In genomic region chr5:82445729-82446349, GRCh38 we compare ENCODE assay signal across 22 cellular contexts.
DNase-seq lines count a peak whose midpoint lies in the region; ATAC-seq, FAIRE-seq and TF ChIP-seq lines count a peak whose summit lies in the region.
"Had no signal": no experiment of that assay in that cellular context is flagged by ENCODE, and none has a peak within 500 bp of the region (broad histone marks: within the 10 kb centered on the region; RNA-seq: fewer than 3 reads in every experiment).

No MANE protein-coding gene starts in this region.

- no peaks in the 10 kb centered on the region for H3K27me3 ChIP-seq in WERI-Rb-1 (ENCODE audit: insufficient read depth, low read depth, severe bottlenecking)
- H3K27me3 ChIP-seq in K562 (ENCODE audit: control insufficient read depth in 2 of 2, insufficient read depth in 2 of 2, low read length in 2 of 2) = no peaks in the 10 kb centered on the region
- H3K27me3 ChIP-seq in smooth muscle cell (ENCODE audit: low read depth) = no peaks in the 10 kb centered on the region
- H3K27me3 ChIP-seq: BLaER1 treated with 17β-estradiol and CSF1 and Interleukin-3, amounts not matched to agents 10 nM and 100 nM had no signal

- no peaks in the 10 kb centered on the region for H3K9me1 ChIP-seq in K562 (ENCODE audit: control insufficient read depth, insufficient read depth, low read length)

- in situ Hi-C loops in K562 (cut with MboI) = no loop called here

- FAIRE-seq in K562 (lab: Jason Lieb, UNC) = no peak
- FAIRE-seq: GM19239 had no signal

- WGBS in K562 (ENCODE audit: insufficient coverage, low coverage, missing lambda C conversion rate) = 29% methylated on average over 3 of the region's 3 CpGs
- WGBS in smooth muscle cell (ENCODE audit: low lambda C conversion rate) = 20% methylated on average over 3 of the region's 3 CpGs

- H3K9ac ChIP-seq in K562 (ENCODE audit: insufficient read depth in 1 of 2, low read depth in 2 of 2, low read length in 2 of 2) (no peak overlapping the region), smooth muscle cell (ENCODE audit: low read depth) (no peak overlapping the region)
- H3K9ac ChIP-seq: BLaER1 treated with 17β-estradiol and CSF1 and Interleukin-3, amounts not matched to agents 10 nM and 100 nM; GM23248 had no signal

- H3F3A ChIP-seq in smooth muscle cell (ENCODE audit: low read depth) = no peaks in the 10 kb centered on the region

- no peaks in the 10 kb centered on the region; the same call in 2 of the 3 replicates for H3K79me2 ChIP-seq in K562 (ENCODE audit: control insufficient read depth, insufficient read depth, low read length)
- no peaks in the 10 kb centered on the region for H3K79me2 ChIP-seq in smooth muscle cell (ENCODE audit: low read depth)

- intact Hi-C loops in K562 (cut with micrococcal nuclease) = no loop called here
- intact Hi-C loops in mucosa of descending colon (cut with DNase I, micrococcal nuclease) = no loop called here
- intact Hi-C loops in posterior cingulate gyrus (cut with DNase I) = no loop called here

- no peak for TF ChIP-seq POLR2A in K562 (conservative IDR thresholded peaks at IDR 0.05)

- no peak overlapping the region for H3K4me2 ChIP-seq in K562 (ENCODE audit: insufficient read depth, low read length)
- H3K4me2 ChIP-seq in smooth muscle cell = no peak overlapping the region
- H3K4me2 ChIP-seq: BLaER1 treated with 17β-estradiol and CSF1 and Interleukin-3, amounts not matched to agents 10 nM and 100 nM had no signal

- BruUV-seq in K562 (replicated peaks; lab: Mats Ljungman, UMichigan) = no TSS peak

- H4K20me1 ChIP-seq in K562 (replicated peaks; ENCODE audit: control insufficient read depth, insufficient read depth, low read length) (no peaks in the 10 kb centered on the region), smooth muscle cell (ENCODE audit: low read depth) (no peaks in the 10 kb centered on the region)
- H4K20me1 ChIP-seq: BLaER1 treated with 17β-estradiol and CSF1 and Interleukin-3, amounts not matched to agents 10 nM and 100 nM had no signal

- DNase-seq in WERI-Rb-1 (peak; percentile 16), K562 (ENCODE audit: extremely low read depth in 1 of 4, low spot score in 3 of 4) (no peak), mucosa of descending colon (peak in 1 of 3 donors; percentile 16), smooth muscle cell (lab: John Stamatoyannopoulos, UW; ENCODE audit: unreplicated experiment) (no peak), NCI-H1436 (lab: John Stamatoyannopoulos, UW) (no peak), KG1 (lab: John Stamatoyannopoulos, UW) (no peak), posterior cingulate gyrus (no peak)
- DNase-seq: Calu3; CD8-positive, alpha-beta T cell; GF-D8; GM23248; HCEC 1CT; NCI-H1105; NCI-H1694; NCI-H2081 treated with DMSO at 0.1 percent for 48 hours; NCI-H446 treated with DMSO at 0.1 percent for 48 hours; NCI-H69; PC-3; SIG-M5 had no signal

- CTCF ChIA-PET in K562 (lab: Yijun Ruan, JAX; ENCODE audit: low intra/inter-chr PET ratio) = no interaction called here

- no peak for TF ChIP-seq RAD21 in K562 (CRISPR knock-in tag; conservative IDR thresholded peaks at IDR 0.05 in 1 of 2, IDR thresholded peaks at IDR 0.05 in 1 of 2)

- no peak for TF ChIP-seq CTCF in WERI-Rb-1 (IDR thresholded peaks at IDR 0.05; ENCODE audit: low read depth, low read length)
- no peak for TF ChIP-seq CTCF in K562 (IDR thresholded peaks at IDR 0.05 in 2 of 3, conservative IDR thresholded peaks at IDR 0.05 in 1 of 3; ENCODE audit: insufficient read depth in 2 of 3, low read depth in 1 of 3, low read length in 3 of 3)
- TF ChIP-seq CTCF in mucosa of descending colon (IDR thresholded peaks at IDR 0.05) = no peak
- no peak for TF ChIP-seq CTCF in smooth muscle cell (IDR thresholded peaks at IDR 0.05; ENCODE audit: borderline replicate concordance, insufficient read depth, poor library complexity, severe bottlenecking)

- no peak for TF ChIP-seq EP300 in K562 (IDR thresholded peaks at IDR 0.05; ENCODE audit: low read length)

- H3K36me3 ChIP-seq in WERI-Rb-1 = no peaks in the 10 kb centered on the region
- no peaks in the 10 kb centered on the region; the same call in 2 of the 3 replicates for H3K36me3 ChIP-seq in K562 (ENCODE audit: control insufficient read depth, insufficient read depth, low read length)
- H3K36me3 ChIP-seq in mucosa of descending colon (ENCODE audit: low read depth) = no peaks in the 10 kb centered on the region
- no peaks in the 10 kb centered on the region for H3K36me3 ChIP-seq in smooth muscle cell (ENCODE audit: low read depth)
- H3K36me3 ChIP-seq: BLaER1 treated with 17β-estradiol and CSF1 and Interleukin-3, amounts not matched to agents 10 nM and 100 nM had no signal

- ATAC-seq in K562 = 0 out of 3 replicates have a peak, but pooled peaks have one; percentile 11
- ATAC-seq in mucosa of descending colon = peak; percentile 67
- ATAC-seq: CD8-positive, alpha-beta T cell; PC-3 had no signal

- H2AFZ ChIP-seq in K562 (ENCODE audit: low read depth, low read length) (no peak overlapping the region; the same call in 1 of the 2 replicates), smooth muscle cell (ENCODE audit: low read depth) (peak overlapping the region; percentile 60)
- H2AFZ ChIP-seq: GM23248 had no signal

- H3K9me3 ChIP-seq in WERI-Rb-1 (ENCODE audit: severe bottlenecking) (no peaks in the 10 kb centered on the region), K562 (replicated peaks; ENCODE audit: control insufficient read depth, insufficient read depth, low read depth, low read length) (no peaks in the 10 kb centered on the region), mucosa of descending colon (no peaks in the 10 kb centered on the region), smooth muscle cell (replicated peaks; ENCODE audit: low read depth) (no peaks in the 10 kb centered on the region)
- H3K9me3 ChIP-seq: BLaER1 treated with 17β-estradiol and CSF1 and Interleukin-3, amounts not matched to agents 10 nM and 100 nM had no signal

- peak overlapping the region; percentile 27; the same call in 1 of the 2 replicates for H3K27ac ChIP-seq in WERI-Rb-1
- H3K27ac ChIP-seq in K562 (ENCODE audit: extremely low read depth, low read depth, low read length) = no peak overlapping the region
- H3K27ac ChIP-seq in smooth muscle cell (ENCODE audit: low read depth) = peak overlapping the region; percentile 32
- H3K27ac ChIP-seq: BLaER1 treated with 17β-estradiol and CSF1 and Interleukin-3, amounts not matched to agents 10 nM and 100 nM; GM23248; RWPE1 had no signal

- H3K4me3 ChIP-seq in WERI-Rb-1 (ENCODE audit: low read depth, low read length) (no peak overlapping the region), K562 (no peak overlapping the region), mucosa of descending colon (no peak overlapping the region), smooth muscle cell (no peak overlapping the region)
- H3K4me3 ChIP-seq: BLaER1 treated with 17β-estradiol and CSF1 and Interleukin-3, amounts not matched to agents 10 nM and 100 nM; GM23248 had no signal

- POLR2A ChIA-PET in K562 (lab: Yijun Ruan, JAX) = interaction anchor here (0.9 kb wide), 2 partner anchors 12 to 18 kb away, joined by 3 to 4 read pairs; no protein-coding TSS in a partner anchor

- peaks cover 0 to 20% of the 10 kb centered on the region in 2 experiments; a peak in 3 of 5 replicates for H3K4me1 ChIP-seq in K562 (replicated peaks in 1 of 2; ENCODE audit: control insufficient read depth in 2 of 2, insufficient read depth in 2 of 2, low read length in 2 of 2)
- no peaks in the 10 kb centered on the region for H3K4me1 ChIP-seq in mucosa of descending colon (ENCODE audit: low read depth)
- H3K4me1 ChIP-seq in smooth muscle cell (ENCODE audit: low read depth) = no peaks in the 10 kb centered on the region
- H3K4me1 ChIP-seq: BLaER1 treated with 17β-estradiol and CSF1 and Interleukin-3, amounts not matched to agents 10 nM and 100 nM had no signal

TF ChIP-seq in K562, 482 proteins besides CTCF, POLR2A, EP300 and RAD21 (continues in another document):
- no peak for TF ChIP-seq XRCC4 (IDR thresholded peaks at IDR 0.05; ENCODE audit: extremely low read depth, insufficient read depth, insufficient read length)
- TF ChIP-seq ZSCAN29 (IDR thresholded peaks at IDR 0.05) = no peak
- no peak for TF ChIP-seq ZNF740 (CRISPR knock-in tag; IDR thresholded peaks at IDR 0.05)
- TF ChIP-seq ZNF740 (tag; IDR thresholded peaks at IDR 0.05) = no peak
- TF ChIP-seq SRF (CRISPR knock-in tag; IDR thresholded peaks at IDR 0.05) = no peak
- TF ChIP-seq ESRRA (IDR thresholded peaks at IDR 0.05; ENCODE audit: borderline replicate concordance, low read depth) = no peak
- no peak for TF ChIP-seq ARNT (IDR thresholded peaks at IDR 0.05)
- TF ChIP-seq MEIS2 (IDR thresholded peaks at IDR 0.05; ENCODE audit: partially characterized antibody) = peak; percentile 90
- no peak for TF ChIP-seq ETV6 (IDR thresholded peaks at IDR 0.05; ENCODE audit: borderline replicate concordance in 1 of 2, low read depth in 2 of 2, low read length in 1 of 2)
- no peak for TF ChIP-seq ETV6 (CRISPR knock-in tag; IDR thresholded peaks at IDR 0.05; ENCODE audit: borderline replicate concordance)
- TF ChIP-seq, protein P1, sequence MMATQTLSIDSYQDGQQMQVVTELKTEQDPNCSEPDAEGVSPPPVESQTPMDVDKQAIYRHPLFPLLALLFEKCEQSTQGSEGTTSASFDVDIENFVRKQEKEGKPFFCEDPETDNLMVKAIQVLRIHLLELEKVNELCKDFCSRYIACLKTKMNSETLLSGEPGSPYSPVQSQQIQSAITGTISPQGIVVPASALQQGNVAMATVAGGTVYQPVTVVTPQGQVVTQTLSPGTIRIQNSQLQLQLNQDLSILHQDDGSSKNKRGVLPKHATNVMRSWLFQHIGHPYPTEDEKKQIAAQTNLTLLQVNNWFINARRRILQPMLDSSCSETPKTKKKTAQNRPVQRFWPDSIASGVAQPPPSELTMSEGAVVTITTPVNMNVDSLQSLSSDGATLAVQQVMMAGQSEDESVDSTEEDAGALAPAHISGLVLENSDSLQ (IDR thresholded peaks at IDR 0.05) = peak; percentile 48
